2 cellular contexts compared by ENCODE assay signal in the genomic region with DNA sequence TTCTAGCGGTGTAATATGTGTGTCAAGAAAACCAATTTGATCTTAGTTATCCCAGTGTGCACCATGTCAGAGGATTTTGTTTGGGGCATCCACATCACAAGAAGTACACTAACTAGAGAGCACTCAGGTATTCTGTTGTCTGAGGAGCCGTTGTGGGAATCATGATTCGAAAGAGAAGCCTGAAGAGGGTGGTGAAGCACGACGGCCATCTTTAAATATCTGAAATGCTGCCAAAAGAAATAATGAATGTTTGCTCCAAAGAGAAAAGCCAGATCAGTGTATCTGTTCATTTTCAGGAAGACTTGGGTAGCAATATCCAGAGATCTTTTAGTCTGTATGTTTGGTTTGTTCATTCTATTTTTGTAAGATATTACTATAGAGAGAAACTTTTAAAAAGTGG.
A peak's percentile ranks its signal among the peaks of the same experiment; 100 is the strongest.
TF ChIP-seq lines count a peak whose summit lies in the region.

No MANE protein-coding gene starts in this region.

TF ChIP-seq in liver, 16 proteins besides CTCF, POLR2A, EP300 and RAD21:
- TF ChIP-seq HNF4G (IDR thresholded peaks at IDR 0.05) (no peak), FOXA1 (IDR thresholded peaks at IDR 0.05) (no peak), YY1 (IDR thresholded peaks at IDR 0.05) (peak; percentile 48)

TF ChIP-seq in HepG2, 621 proteins besides CTCF, POLR2A, EP300 and RAD21:
- TF ChIP-seq HDAC6 (IDR thresholded peaks at IDR 0.05; ENCODE audit: low read depth, low read length), result no peak
- TF ChIP-seq FOXA3 (CRISPR knock-in tag; IDR thresholded peaks at IDR 0.05), result no peak
- TF ChIP-seq PHF21A (CRISPR knock-in tag; IDR thresholded peaks at IDR 0.05), result no peak
- no peak for TF ChIP-seq ZNF552 (CRISPR knock-in tag; IDR thresholded peaks at IDR 0.05; ENCODE audit: borderline replicate concordance)
- TF ChIP-seq ZNF737 (CRISPR knock-in tag; IDR thresholded peaks at IDR 0.05; ENCODE audit: borderline replicate concordance), result no peak
- TF ChIP-seq, protein P1, sequence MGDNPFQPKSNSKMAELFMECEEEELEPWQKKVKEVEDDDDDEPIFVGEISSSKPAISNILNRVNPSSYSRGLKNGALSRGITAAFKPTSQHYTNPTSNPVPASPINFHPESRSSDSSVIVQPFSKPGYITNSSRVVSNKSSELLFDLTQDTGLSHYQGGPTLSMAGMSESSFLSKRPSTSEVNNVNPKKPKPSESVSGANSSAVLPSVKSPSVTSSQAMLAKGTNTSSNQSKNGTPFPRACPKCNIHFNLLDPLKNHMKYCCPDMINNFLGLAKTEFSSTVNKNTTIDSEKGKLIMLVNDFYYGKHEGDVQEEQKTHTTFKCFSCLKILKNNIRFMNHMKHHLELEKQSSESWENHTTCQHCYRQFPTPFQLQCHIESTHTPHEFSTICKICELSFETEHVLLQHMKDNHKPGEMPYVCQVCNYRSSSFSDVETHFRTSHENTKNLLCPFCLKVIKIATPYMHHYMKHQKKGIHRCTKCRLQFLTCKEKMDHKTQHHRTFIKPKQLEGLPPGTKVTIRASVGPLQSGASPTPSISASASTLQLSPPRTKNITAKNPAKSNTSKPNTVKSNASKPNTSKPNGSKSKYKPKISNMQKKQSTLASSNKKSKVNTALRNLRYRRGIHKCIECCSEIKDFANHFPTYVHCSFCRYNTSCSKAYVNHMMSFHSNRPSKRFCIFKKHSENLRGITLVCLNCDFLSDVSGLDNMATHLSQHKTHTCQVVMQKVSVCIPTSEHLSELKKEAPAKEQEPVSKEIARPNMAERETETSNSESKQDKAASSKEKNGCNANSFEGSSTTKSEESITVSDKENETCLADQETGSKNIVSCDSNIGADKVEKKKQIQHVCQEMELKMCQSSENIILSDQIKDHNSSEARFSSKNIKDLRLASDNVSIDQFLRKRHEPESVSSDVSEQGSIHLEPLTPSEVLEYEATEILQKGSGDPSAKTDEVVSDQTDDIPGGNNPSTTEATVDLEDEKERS (CRISPR knock-in tag; IDR thresholded peaks at IDR 0.05), result no peak
- TF ChIP-seq NFKBIZ (CRISPR knock-in tag; IDR thresholded peaks at IDR 0.05), result no peak
- no peak for TF ChIP-seq RFX3 (CRISPR knock-in tag; IDR thresholded peaks at IDR 0.05)
- no peak for TF ChIP-seq DPF2 (CRISPR knock-in tag; IDR thresholded peaks at IDR 0.05; ENCODE audit: borderline replicate concordance, low read depth)
- TF ChIP-seq ZNF615 (CRISPR knock-in tag; IDR thresholded peaks at IDR 0.05; ENCODE audit: borderline replicate concordance), result no peak
- no peak for TF ChIP-seq IRX3 (CRISPR knock-in tag; IDR thresholded peaks at IDR 0.05; ENCODE audit: borderline replicate concordance, low read depth)
- TF ChIP-seq GPN1 (CRISPR knock-in tag; IDR thresholded peaks at IDR 0.05; ENCODE audit: borderline replicate concordance), result no peak
- TF ChIP-seq, protein P2, sequence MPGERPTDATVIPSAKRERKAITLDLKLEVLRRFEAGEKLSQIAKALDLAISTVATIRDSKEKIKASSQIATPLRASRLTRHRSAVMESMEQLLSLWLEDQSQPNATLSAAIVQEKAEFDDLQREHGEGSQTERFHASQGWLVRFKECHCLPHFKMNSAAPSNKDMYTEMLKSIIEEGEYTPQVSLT (CRISPR knock-in tag; IDR thresholded peaks at IDR 0.05; ENCODE audit: borderline replicate concordance, low read depth), result no peak
- TF ChIP-seq, protein P3, sequence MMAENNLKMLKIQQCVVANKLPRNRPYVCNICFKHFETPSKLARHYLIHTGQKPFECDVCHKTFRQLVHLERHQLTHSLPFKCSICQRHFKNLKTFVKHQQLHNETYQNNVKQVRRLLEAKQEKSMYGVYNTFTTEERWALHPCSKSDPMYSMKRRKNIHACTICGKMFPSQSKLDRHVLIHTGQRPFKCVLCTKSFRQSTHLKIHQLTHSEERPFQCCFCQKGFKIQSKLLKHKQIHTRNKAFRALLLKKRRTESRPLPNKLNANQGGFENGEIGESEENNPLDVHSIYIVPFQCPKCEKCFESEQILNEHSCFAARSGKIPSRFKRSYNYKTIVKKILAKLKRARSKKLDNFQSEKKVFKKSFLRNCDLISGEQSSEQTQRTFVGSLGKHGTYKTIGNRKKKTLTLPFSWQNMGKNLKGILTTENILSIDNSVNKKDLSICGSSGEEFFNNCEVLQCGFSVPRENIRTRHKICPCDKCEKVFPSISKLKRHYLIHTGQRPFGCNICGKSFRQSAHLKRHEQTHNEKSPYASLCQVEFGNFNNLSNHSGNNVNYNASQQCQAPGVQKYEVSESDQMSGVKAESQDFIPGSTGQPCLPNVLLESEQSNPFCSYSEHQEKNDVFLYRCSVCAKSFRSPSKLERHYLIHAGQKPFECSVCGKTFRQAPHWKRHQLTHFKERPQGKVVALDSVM (CRISPR knock-in tag; IDR thresholded peaks at IDR 0.05), result no peak
- TF ChIP-seq, protein P4, sequence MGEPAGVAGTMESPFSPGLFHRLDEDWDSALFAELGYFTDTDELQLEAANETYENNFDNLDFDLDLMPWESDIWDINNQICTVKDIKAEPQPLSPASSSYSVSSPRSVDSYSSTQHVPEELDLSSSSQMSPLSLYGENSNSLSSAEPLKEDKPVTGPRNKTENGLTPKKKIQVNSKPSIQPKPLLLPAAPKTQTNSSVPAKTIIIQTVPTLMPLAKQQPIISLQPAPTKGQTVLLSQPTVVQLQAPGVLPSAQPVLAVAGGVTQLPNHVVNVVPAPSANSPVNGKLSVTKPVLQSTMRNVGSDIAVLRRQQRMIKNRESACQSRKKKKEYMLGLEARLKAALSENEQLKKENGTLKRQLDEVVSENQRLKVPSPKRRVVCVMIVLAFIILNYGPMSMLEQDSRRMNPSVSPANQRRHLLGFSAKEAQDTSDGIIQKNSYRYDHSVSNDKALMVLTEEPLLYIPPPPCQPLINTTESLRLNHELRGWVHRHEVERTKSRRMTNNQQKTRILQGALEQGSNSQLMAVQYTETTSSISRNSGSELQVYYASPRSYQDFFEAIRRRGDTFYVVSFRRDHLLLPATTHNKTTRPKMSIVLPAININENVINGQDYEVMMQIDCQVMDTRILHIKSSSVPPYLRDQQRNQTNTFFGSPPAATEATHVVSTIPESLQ (CRISPR knock-in tag; conservative IDR thresholded peaks at IDR 0.05), result no peak
- TF ChIP-seq, protein P5, sequence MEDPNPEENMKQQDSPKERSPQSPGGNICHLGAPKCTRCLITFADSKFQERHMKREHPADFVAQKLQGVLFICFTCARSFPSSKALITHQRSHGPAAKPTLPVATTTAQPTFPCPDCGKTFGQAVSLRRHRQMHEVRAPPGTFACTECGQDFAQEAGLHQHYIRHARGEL (CRISPR knock-in tag; IDR thresholded peaks at IDR 0.05), result no peak
- TF ChIP-seq ZNF550 (CRISPR knock-in tag; IDR thresholded peaks at IDR 0.05; ENCODE audit: borderline replicate concordance), result no peak
- TF ChIP-seq, protein P6, sequence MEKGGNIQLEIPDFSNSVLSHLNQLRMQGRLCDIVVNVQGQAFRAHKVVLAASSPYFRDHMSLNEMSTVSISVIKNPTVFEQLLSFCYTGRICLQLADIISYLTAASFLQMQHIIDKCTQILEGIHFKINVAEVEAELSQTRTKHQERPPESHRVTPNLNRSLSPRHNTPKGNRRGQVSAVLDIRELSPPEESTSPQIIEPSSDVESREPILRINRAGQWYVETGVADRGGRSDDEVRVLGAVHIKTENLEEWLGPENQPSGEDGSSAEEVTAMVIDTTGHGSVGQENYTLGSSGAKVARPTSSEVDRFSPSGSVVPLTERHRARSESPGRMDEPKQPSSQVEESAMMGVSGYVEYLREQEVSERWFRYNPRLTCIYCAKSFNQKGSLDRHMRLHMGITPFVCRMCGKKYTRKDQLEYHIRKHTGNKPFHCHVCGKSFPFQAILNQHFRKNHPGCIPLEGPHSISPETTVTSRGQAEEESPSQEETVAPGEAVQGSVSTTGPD (CRISPR knock-in tag; IDR thresholded peaks at IDR 0.05), result no peak
